8 cellular contexts compared by ENCODE assay signal in the genomic region with DNA sequence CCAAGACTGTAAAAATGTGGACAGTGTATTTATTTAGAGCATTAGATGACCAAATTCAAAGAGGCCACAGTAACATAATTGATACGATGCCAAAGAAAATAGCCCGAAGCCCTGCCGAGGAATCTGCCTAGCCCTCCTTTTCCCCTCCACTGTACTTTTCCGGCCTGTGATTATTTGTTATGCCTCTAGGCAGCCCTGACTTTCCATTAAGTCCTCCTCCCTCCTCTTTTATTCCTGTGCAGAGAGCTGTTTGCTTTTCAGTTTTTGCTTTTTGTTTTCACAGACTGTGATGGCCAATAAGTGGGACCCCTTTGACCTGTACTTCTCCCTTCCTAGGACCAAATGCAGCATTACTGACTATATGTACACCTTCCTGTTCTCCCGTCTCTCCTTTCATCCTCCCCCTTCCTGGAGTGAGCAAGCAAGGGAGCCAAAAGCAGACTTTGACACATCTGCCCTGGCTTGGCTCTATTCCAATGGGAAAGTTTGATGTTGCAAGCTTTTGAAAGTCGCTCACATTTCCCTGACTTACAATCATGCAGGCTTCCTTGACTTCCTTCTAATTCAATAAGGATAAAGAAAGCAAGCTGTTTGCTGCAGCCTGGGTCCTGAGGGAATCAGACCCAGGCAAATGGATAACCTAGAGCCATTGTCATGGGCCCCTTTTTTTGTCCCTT.
DNase-seq lines count a peak whose midpoint lies in the region; ATAC-seq and TF ChIP-seq lines count a peak whose summit lies in the region.

No MANE protein-coding gene starts in this region.

- H3K36me3 ChIP-seq in SK-N-SH (replicated peaks in 1 of 2; ENCODE audit: control insufficient read depth in 1 of 2, insufficient read depth in 2 of 2, low read length in 1 of 2) = no peaks in the 10 kb centered on the region

- no peaks in the 10 kb centered on the region for H4K20me1 ChIP-seq in SK-N-SH (ENCODE audit: insufficient read depth)

- H3K4me3 ChIP-seq in SK-N-SH (ENCODE audit: low read depth in 2 of 2, low read length in 1 of 2) = peak overlapping the region in 1 of 2 experiments; percentile 39; a peak in 2 of 4 replicates
- H3K4me3 ChIP-seq in right cardiac atrium (ENCODE audit: low read length) = no peak overlapping the region

- peak; percentile 23 to 58; a peak in 2 of 4 replicates for TF ChIP-seq EP300 in SK-N-SH (IDR thresholded peaks at IDR 0.05; ENCODE audit: borderline replicate concordance in 1 of 2, low read depth in 1 of 2, low read length in 1 of 2)

- H3K27me3 ChIP-seq in SK-N-SH (ENCODE audit: insufficient read depth) (no peaks in the 10 kb centered on the region), right cardiac atrium (ENCODE audit: control insufficient read depth, insufficient read depth) (no peaks in the 10 kb centered on the region)

- intact Hi-C loops in right cardiac atrium (cut with DNase I) = no loop called here

- peak; percentile 92 to 93 for ATAC-seq in right cardiac atrium
- ATAC-seq in activated CD4-positive, CD25-positive, alpha-beta regulatory T cell treated with anti-CD3 and anti-CD28 coated beads, Interleukin-2, amount 50 U/mL, for 24 hours = no peak
- no peak for ATAC-seq in GM18517 (IDR thresholded peaks at IDR 0.05; ENCODE audit: unreplicated experiment)

- peak overlapping the region; percentile 73 for H2AFZ ChIP-seq in SK-N-SH (ENCODE audit: low read depth)

- peaks cover 19% of the 10 kb centered on the region for H3F3A ChIP-seq in SK-N-SH (replicated peaks; ENCODE audit: insufficient read depth)

- H3K9ac ChIP-seq in SK-N-SH = peak overlapping the region; percentile 47; the same call in 1 of the 2 replicates

- no peak for TF ChIP-seq CTCF in SK-N-SH (IDR thresholded peaks at IDR 0.05)

- peaks cover 23 to 27% of the 10 kb centered on the region in 2 experiments for H3K4me1 ChIP-seq in SK-N-SH (ENCODE audit: control insufficient read depth in 1 of 2, insufficient read depth in 2 of 2, low read depth in 1 of 2, low read length in 1 of 2)
- peaks cover 2% of the 10 kb centered on the region for H3K4me1 ChIP-seq in right cardiac atrium (ENCODE audit: control insufficient read depth, insufficient read depth, low read length)

- H3K27ac ChIP-seq in SK-N-SH (ENCODE audit: low read depth in 2 of 2, low read length in 1 of 2) = peak overlapping the region; percentile 96 to 97
- peak overlapping the region; percentile 19 for H3K27ac ChIP-seq in right cardiac atrium (ENCODE audit: low read length)

- CTCF ChIA-PET in SK-N-SH (lab: Yijun Ruan, JAX) = interaction anchor here (1.9 kb wide), 1 partner anchor 9 kb away, joined by 5 read pairs; no protein-coding TSS in a partner anchor

- H3K4me2 ChIP-seq in SK-N-SH = peak overlapping the region; percentile 60

- H3K9me3 ChIP-seq in SK-N-SH (no peaks in the 10 kb centered on the region), right cardiac atrium (ENCODE audit: control insufficient read depth, low read length) (no peaks in the 10 kb centered on the region)

- WGBS in SK-N-SH (ENCODE audit: low lambda C conversion rate) = 2% methylated on average over 6 of the region's 6 CpGs
- WGBS in right cardiac atrium = 14% methylated on average over 6 of the region's 6 CpGs

- POLR2A ChIA-PET in SK-N-SH (lab: Yijun Ruan, JAX) = interaction anchor here (1.1 kb wide), 1 partner anchor 76 kb away, joined by 4 read pairs; a partner anchor contains a TSS

- H3K9me2 ChIP-seq in SK-N-SH = no peaks in the 10 kb centered on the region

- H3K79me2 ChIP-seq in SK-N-SH (ENCODE audit: insufficient read depth) = no peaks in the 10 kb centered on the region

- TF ChIP-seq RAD21 in SK-N-SH (IDR thresholded peaks at IDR 0.05; ENCODE audit: low read length) = peak; percentile 5; the same call in 1 of the 2 replicates

- peak; percentile 86 for DNase-seq in HS-5 (ENCODE audit: low read depth)
- peak; percentile 63 for DNase-seq in SK-N-SH
- peak in 2 of 3 donors; percentile 51 to 66 for DNase-seq in right cardiac atrium
- DNase-seq in stromal cell of bone marrow (ENCODE audit: low read depth) = peak; percentile 92
- no peak for DNase-seq in stimulated activated CD4-positive, alpha-beta T cell treated with anti-CD3 and anti-CD28 coated beads, Interleukin-12 subunit alpha, Interleukin-12 subunit beta, amount 100 ng/mL, for 4 hours
- DNase-seq in NCI-H524 (lab: John Stamatoyannopoulos, UW) = no peak

TF ChIP-seq in SK-N-SH, 30 proteins besides CTCF, POLR2A, EP300 and RAD21 (continues in another document):
- no peak for TF ChIP-seq NRF1 (IDR thresholded peaks at IDR 0.05; ENCODE audit: low read depth, low read length)
- no peak for TF ChIP-seq GABPA (IDR thresholded peaks at IDR 0.05; ENCODE audit: low read depth)
- TF ChIP-seq NFIC (IDR thresholded peaks at IDR 0.05; ENCODE audit: borderline replicate concordance) = peak; percentile 69
- peak; percentile 62 for TF ChIP-seq TCF12 (IDR thresholded peaks at IDR 0.05)
- TF ChIP-seq, protein P1, sequence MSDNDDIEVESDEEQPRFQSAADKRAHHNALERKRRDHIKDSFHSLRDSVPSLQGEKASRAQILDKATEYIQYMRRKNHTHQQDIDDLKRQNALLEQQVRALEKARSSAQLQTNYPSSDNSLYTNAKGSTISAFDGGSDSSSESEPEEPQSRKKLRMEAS (IDR thresholded peaks at IDR 0.05; ENCODE audit: low read depth) = no peak
- TF ChIP-seq, protein P2, sequence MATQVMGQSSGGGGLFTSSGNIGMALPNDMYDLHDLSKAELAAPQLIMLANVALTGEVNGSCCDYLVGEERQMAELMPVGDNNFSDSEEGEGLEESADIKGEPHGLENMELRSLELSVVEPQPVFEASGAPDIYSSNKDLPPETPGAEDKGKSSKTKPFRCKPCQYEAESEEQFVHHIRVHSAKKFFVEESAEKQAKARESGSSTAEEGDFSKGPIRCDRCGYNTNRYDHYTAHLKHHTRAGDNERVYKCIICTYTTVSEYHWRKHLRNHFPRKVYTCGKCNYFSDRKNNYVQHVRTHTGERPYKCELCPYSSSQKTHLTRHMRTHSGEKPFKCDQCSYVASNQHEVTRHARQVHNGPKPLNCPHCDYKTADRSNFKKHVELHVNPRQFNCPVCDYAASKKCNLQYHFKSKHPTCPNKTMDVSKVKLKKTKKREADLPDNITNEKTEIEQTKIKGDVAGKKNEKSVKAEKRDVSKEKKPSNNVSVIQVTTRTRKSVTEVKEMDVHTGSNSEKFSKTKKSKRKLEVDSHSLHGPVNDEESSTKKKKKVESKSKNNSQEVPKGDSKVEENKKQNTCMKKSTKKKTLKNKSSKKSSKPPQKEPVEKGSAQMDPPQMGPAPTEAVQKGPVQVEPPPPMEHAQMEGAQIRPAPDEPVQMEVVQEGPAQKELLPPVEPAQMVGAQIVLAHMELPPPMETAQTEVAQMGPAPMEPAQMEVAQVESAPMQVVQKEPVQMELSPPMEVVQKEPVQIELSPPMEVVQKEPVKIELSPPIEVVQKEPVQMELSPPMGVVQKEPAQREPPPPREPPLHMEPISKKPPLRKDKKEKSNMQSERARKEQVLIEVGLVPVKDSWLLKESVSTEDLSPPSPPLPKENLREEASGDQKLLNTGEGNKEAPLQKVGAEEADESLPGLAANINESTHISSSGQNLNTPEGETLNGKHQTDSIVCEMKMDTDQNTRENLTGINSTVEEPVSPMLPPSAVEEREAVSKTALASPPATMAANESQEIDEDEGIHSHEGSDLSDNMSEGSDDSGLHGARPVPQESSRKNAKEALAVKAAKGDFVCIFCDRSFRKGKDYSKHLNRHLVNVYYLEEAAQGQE (IDR thresholded peaks at IDR 0.05; ENCODE audit: low read depth, low read length) = no peak
- no peak for TF ChIP-seq YY1 (IDR thresholded peaks at IDR 0.05; ENCODE audit: low read depth)
- no peak for TF ChIP-seq FOXJ3 (CRISPR knock-in tag; IDR thresholded peaks at IDR 0.05)
- TF ChIP-seq TAF1 (IDR thresholded peaks at IDR 0.05; ENCODE audit: borderline replicate concordance, low read depth, low read length) = no peak
- TF ChIP-seq RXRA (IDR thresholded peaks at IDR 0.05; ENCODE audit: borderline replicate concordance, low read depth) = no peak
- no peak for TF ChIP-seq RFX5 (IDR thresholded peaks at IDR 0.05; ENCODE audit: low read length)
- TF ChIP-seq FOXM1 (IDR thresholded peaks at IDR 0.05; ENCODE audit: low read depth) = no peak; the same call in 1 of the 2 replicates
- TF ChIP-seq, protein P3, sequence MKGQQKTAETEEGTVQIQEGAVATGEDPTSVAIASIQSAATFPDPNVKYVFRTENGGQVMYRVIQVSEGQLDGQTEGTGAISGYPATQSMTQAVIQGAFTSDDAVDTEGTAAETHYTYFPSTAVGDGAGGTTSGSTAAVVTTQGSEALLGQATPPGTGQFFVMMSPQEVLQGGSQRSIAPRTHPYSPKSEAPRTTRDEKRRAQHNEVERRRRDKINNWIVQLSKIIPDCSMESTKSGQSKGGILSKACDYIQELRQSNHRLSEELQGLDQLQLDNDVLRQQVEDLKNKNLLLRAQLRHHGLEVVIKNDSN (IDR thresholded peaks at IDR 0.05; ENCODE audit: borderline replicate concordance, low read depth) = no peak
- TF ChIP-seq ELF1 (IDR thresholded peaks at IDR 0.05) = no peak
- TF ChIP-seq MXI1 (IDR thresholded peaks at IDR 0.05; ENCODE audit: low read depth, low read length) = peak; percentile 33
- no peak for TF ChIP-seq FOSL2 (IDR thresholded peaks at IDR 0.05; ENCODE audit: borderline replicate concordance, low read depth)
- TF ChIP-seq JUND (IDR thresholded peaks at IDR 0.05) = no peak
- TF ChIP-seq GATA2 (CRISPR knock-in tag; IDR thresholded peaks at IDR 0.05) = no peak
- no peak for TF ChIP-seq MEF2A (IDR thresholded peaks at IDR 0.05; ENCODE audit: borderline replicate concordance, low read depth)
- 0 out of 2 replicates have a peak, but pooled peaks have one; percentile 5 for TF ChIP-seq SMC3 (IDR thresholded peaks at IDR 0.05; ENCODE audit: low read depth, low read length)
- peak; percentile 15; the same call in 1 of the 2 replicates for TF ChIP-seq TEAD4 (IDR thresholded peaks at IDR 0.05; ENCODE audit: borderline replicate concordance, insufficient read depth)
- TF ChIP-seq EZH2phosphoT487 (IDR thresholded peaks at IDR 0.05; ENCODE audit: borderline replicate concordance, low read depth) = no peak
- no peak for TF ChIP-seq RCOR1 (IDR thresholded peaks at IDR 0.05; ENCODE audit: low read length)
- TF ChIP-seq, protein P4, sequence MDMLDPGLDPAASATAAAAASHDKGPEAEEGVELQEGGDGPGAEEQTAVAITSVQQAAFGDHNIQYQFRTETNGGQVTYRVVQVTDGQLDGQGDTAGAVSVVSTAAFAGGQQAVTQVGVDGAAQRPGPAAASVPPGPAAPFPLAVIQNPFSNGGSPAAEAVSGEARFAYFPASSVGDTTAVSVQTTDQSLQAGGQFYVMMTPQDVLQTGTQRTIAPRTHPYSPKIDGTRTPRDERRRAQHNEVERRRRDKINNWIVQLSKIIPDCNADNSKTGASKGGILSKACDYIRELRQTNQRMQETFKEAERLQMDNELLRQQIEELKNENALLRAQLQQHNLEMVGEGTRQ (IDR thresholded peaks at IDR 0.05; ENCODE audit: borderline replicate concordance, low read depth, low read length) = no peak
- TF ChIP-seq CHD2 (IDR thresholded peaks at IDR 0.05; ENCODE audit: low read length, partially characterized antibody) = peak; percentile 33

Comparison
In these comparisons a context has a peak if more than half of its experiments do, and no peak if none do; other contexts are left out.
1. DNase-seq: peak in HS-5 (single experiment), SK-N-SH (single experiment), right cardiac atrium (2 of 3) and stromal cell of bone marrow (single experiment); none in stimulated activated CD4-positive, alpha-beta T cell treated with anti-CD3 and anti-CD28 coated beads, Interleukin-12 subunit alpha, Interleukin-12 subunit beta, amount 100 ng/mL, for 4 hours (single experiment) and NCI-H524 (0 of 2).
2. ATAC-seq: peak in right cardiac atrium (2 of 2); none in activated CD4-positive, CD25-positive, alpha-beta regulatory T cell treated with anti-CD3 and anti-CD28 coated beads, Interleukin-2, amount 50 U/mL, for 24 hours (0 of 2) and GM18517 (single experiment).